17 cellular contexts compared by ENCODE assay signal in genomic region chr7:81600608-81601007, GRCh38.
A peak's percentile ranks its signal among the peaks of the same experiment; 100 is the strongest.
DNase-seq lines count a peak whose midpoint lies in the region; ATAC-seq, FAIRE-seq and TF ChIP-seq lines count a peak whose summit lies in the region.
"Had no signal": no experiment of that assay in that cellular context is flagged by ENCODE, and none has a peak within 500 bp of the region (broad histone marks: within the 10 kb centered on the region; RNA-seq: fewer than 3 reads in every experiment).

No MANE protein-coding gene starts in this region.

- peaks cover 3% of the 10 kb centered on the region for H3F3A ChIP-seq in SK-N-SH (replicated peaks; ENCODE audit: insufficient read depth)

- TF ChIP-seq CTCF in SK-N-SH (IDR thresholded peaks at IDR 0.05), result no peak
- no peak for TF ChIP-seq CTCF in epithelial cell of esophagus (IDR thresholded peaks at IDR 0.05; ENCODE audit: insufficient read depth, low read depth, low read length, missing control alignments)
- no peak for TF ChIP-seq CTCF in osteoblast (IDR thresholded peaks at IDR 0.05; ENCODE audit: extremely low read depth, low read depth, low read length)
- TF ChIP-seq CTCF in CD4-positive, alpha-beta T cell (IDR thresholded peaks at IDR 0.05), result no peak
- TF ChIP-seq CTCF in D721Med (IDR thresholded peaks at IDR 0.05; ENCODE audit: insufficient read depth, missing control alignments), result no peak

- H3K4me1 Mint-ChIP-seq in CD4-positive, alpha-beta T cell (ENCODE audit: low read depth), result no peaks in the 10 kb centered on the region
- H3K4me1 Mint-ChIP-seq: activated naive CD4-positive, alpha-beta T cell treated with anti-CD3 and anti-CD28 coated beads, Interleukin-2, amount 10 ng/mL, durations not matched to agents 7 days and 5 days; neural progenitor cell; T-cell had no signal

- DNase-seq in EL, result peak; percentile 21
- no peak for DNase-seq in SK-N-SH
- DNase-seq in epithelial cell of esophagus (ENCODE audit: low read depth), result peak; percentile 11
- DNase-seq in osteoblast (ENCODE audit: insufficient read length, low spot score, missing footprints), result peak; percentile 76
- no peak for DNase-seq in CD4-positive, alpha-beta T cell
- no peak for DNase-seq in substantia nigra (lab: John Stamatoyannopoulos, UW)
- no peak for DNase-seq in D721Med (ENCODE audit: insufficient read length, low spot score)
- no peak for DNase-seq in DMS153 (lab: John Stamatoyannopoulos, UW)
- DNase-seq: activated CD4-positive, alpha-beta T cell treated with anti-CD3 and anti-CD28 coated beads, Interleukin-2, amount 50 U/mL, for 48 hours; activated naive CD4-positive, alpha-beta T cell treated with anti-CD3 and anti-CD28 coated beads, Interleukin-2, amount 10 ng/mL, durations not matched to agents 7 days and 5 days; C1 segment of cervical spinal cord; NCI-H446; NK-92 treated with Interleukin-12 subunit alpha and Interleukin-12 subunit beta, amount 100 ng/mL, for 24 hours; T-cell had no signal

- no peak for ATAC-seq in CD4-positive, alpha-beta T cell (ENCODE audit: poor library complexity)
- ATAC-seq: esophagus mucosa, T-cell had no signal

- H3K9me3 Mint-ChIP-seq in CD4-positive, alpha-beta T cell, result no peaks in the 10 kb centered on the region
- H3K9me3 Mint-ChIP-seq: activated naive CD4-positive, alpha-beta T cell treated with anti-CD3 and anti-CD28 coated beads, Interleukin-2, amount 10 ng/mL, durations not matched to agents 7 days and 5 days; neural progenitor cell had no signal

- H3K79me2 ChIP-seq in SK-N-SH (ENCODE audit: insufficient read depth) (no peaks in the 10 kb centered on the region), osteoblast (ENCODE audit: insufficient read depth, low read length) (no peaks in the 10 kb centered on the region)

- H3K27me3 ChIP-seq in SK-N-SH (ENCODE audit: insufficient read depth) (no peaks in the 10 kb centered on the region), osteoblast (ENCODE audit: insufficient read depth, low read length) (no peaks in the 10 kb centered on the region)
- H3K27me3 ChIP-seq in CD4-positive, alpha-beta T cell (ENCODE audit: control insufficient read depth, insufficient read depth, low read length), result no peaks in the 10 kb centered on the region
- H3K27me3 ChIP-seq: neural progenitor cell had no signal

- no peak for TF ChIP-seq RAD21 in SK-N-SH (IDR thresholded peaks at IDR 0.05; ENCODE audit: low read length)

- H3K9me2 ChIP-seq in SK-N-SH, result no peaks in the 10 kb centered on the region

- peak overlapping the region in 1 of 2 experiments; percentile 66; a peak in 2 of 4 replicates for H3K27ac ChIP-seq in SK-N-SH (ENCODE audit: low read depth in 2 of 2, low read length in 1 of 2)
- peak overlapping the region; percentile 54 for H3K27ac ChIP-seq in osteoblast (ENCODE audit: low read depth, low read length)
- H3K27ac ChIP-seq in CD4-positive, alpha-beta T cell (ENCODE audit: low read depth, low read length), result no peak overlapping the region
- no peak overlapping the region for H3K27ac ChIP-seq in substantia nigra (ENCODE audit: low read depth, low read length, poor library complexity, severe bottlenecking)
- H3K27ac ChIP-seq: neural progenitor cell had no signal

- H3K9me3 ChIP-seq in SK-N-SH, result no peaks in the 10 kb centered on the region
- H3K9me3 ChIP-seq in osteoblast (ENCODE audit: low read depth, low read length), result no peaks in the 10 kb centered on the region
- no peaks in the 10 kb centered on the region for H3K9me3 ChIP-seq in CD4-positive, alpha-beta T cell (ENCODE audit: control insufficient read depth, low read length)

- no peaks in the 10 kb centered on the region for H3K36me3 Mint-ChIP-seq in CD4-positive, alpha-beta T cell (ENCODE audit: low read depth)
- H3K36me3 Mint-ChIP-seq: activated naive CD4-positive, alpha-beta T cell treated with anti-CD3 and anti-CD28 coated beads, Interleukin-2, amount 10 ng/mL, durations not matched to agents 7 days and 5 days; neural progenitor cell; T-cell had no signal

- no peaks in the 10 kb centered on the region for H3K36me3 ChIP-seq in SK-N-SH (replicated peaks in 1 of 2; ENCODE audit: control insufficient read depth in 1 of 2, insufficient read depth in 2 of 2, low read length in 1 of 2)
- no peaks in the 10 kb centered on the region for H3K36me3 ChIP-seq in osteoblast (ENCODE audit: insufficient read depth, low read length)
- H3K36me3 ChIP-seq: neural progenitor cell had no signal

- H3K27me3 Mint-ChIP-seq in CD4-positive, alpha-beta T cell, result no peaks in the 10 kb centered on the region
- H3K27me3 Mint-ChIP-seq: activated naive CD4-positive, alpha-beta T cell treated with anti-CD3 and anti-CD28 coated beads, Interleukin-2, amount 10 ng/mL, durations not matched to agents 7 days and 5 days; T-cell had no signal

- H3K27ac Mint-ChIP-seq in CD4-positive, alpha-beta T cell, result no peak overlapping the region
- H3K27ac Mint-ChIP-seq: activated naive CD4-positive, alpha-beta T cell treated with anti-CD3 and anti-CD28 coated beads, Interleukin-2, amount 10 ng/mL, durations not matched to agents 7 days and 5 days; neural progenitor cell; T-cell had no signal

- CTCF ChIA-PET in SK-N-SH (lab: Yijun Ruan, JAX), result no interaction called here
- CTCF ChIA-PET in CD4-positive, alpha-beta T cell (lab: Charles Lee), result no interaction called here

- H2AFZ ChIP-seq in SK-N-SH (ENCODE audit: low read depth) (no peak overlapping the region), osteoblast (ENCODE audit: low read length) (no peak overlapping the region)
- H2AFZ ChIP-seq: neural progenitor cell had no signal

- H3K4me3 Mint-ChIP-seq in CD4-positive, alpha-beta T cell, result no peak overlapping the region
- H3K4me3 Mint-ChIP-seq: activated naive CD4-positive, alpha-beta T cell treated with anti-CD3 and anti-CD28 coated beads, Interleukin-2, amount 10 ng/mL, durations not matched to agents 7 days and 5 days; neural progenitor cell; T-cell had no signal

- whole genome bisulfite sequencing in SK-N-SH (ENCODE audit: low lambda C conversion rate), result 26% methylated on average over 2 of the region's 2 CpGs

- no peak for FAIRE-seq in D721Med (lab: Jason Lieb, UNC)
- FAIRE-seq: bronchial epithelial cell had no signal

- no peak overlapping the region for H3K4me3 ChIP-seq in SK-N-SH (ENCODE audit: low read depth in 2 of 2, low read length in 1 of 2)
- no peak overlapping the region for H3K4me3 ChIP-seq in epithelial cell of esophagus (ENCODE audit: low read length)
- no peak overlapping the region for H3K4me3 ChIP-seq in osteoblast (ENCODE audit: insufficient read depth, low read length)
- H3K4me3 ChIP-seq: neural progenitor cell had no signal

- no peak overlapping the region for H3K9ac ChIP-seq in SK-N-SH
- H3K9ac ChIP-seq: neural progenitor cell had no signal

- H3K4me2 ChIP-seq in SK-N-SH, result peak overlapping the region; percentile 18; the same call in 1 of the 2 replicates
- no peak overlapping the region for H3K4me2 ChIP-seq in osteoblast (ENCODE audit: insufficient read depth, low read length)
- H3K4me2 ChIP-seq: neural progenitor cell had no signal

- POLR2A ChIA-PET in SK-N-SH (lab: Yijun Ruan, JAX), result no interaction called here
- POLR2A ChIA-PET in CD4-positive, alpha-beta T cell (lab: Charles Lee), result no interaction called here

- H4K20me1 ChIP-seq in SK-N-SH (ENCODE audit: insufficient read depth) (no peaks in the 10 kb centered on the region), osteoblast (ENCODE audit: insufficient read depth, low read length) (no peaks in the 10 kb centered on the region)

- TF ChIP-seq EP300 in SK-N-SH (IDR thresholded peaks at IDR 0.05; ENCODE audit: borderline replicate concordance in 1 of 2, low read depth in 1 of 2, low read length in 1 of 2), result peak; percentile 66 to 81; a peak in 3 of 4 replicates

- H3K4me1 ChIP-seq in SK-N-SH (ENCODE audit: control insufficient read depth in 1 of 2, insufficient read depth in 2 of 2, low read depth in 1 of 2, low read length in 1 of 2) (peaks cover 0 to 11% of the 10 kb centered on the region in 2 experiments; a peak in 2 of 4 replicates), osteoblast (ENCODE audit: insufficient read depth, low read length) (peaks cover 56% of the 10 kb centered on the region)
- H3K4me1 ChIP-seq: neural progenitor cell had no signal

- intact Hi-C loops in CD4-positive, alpha-beta T cell (cut with DNase I, micrococcal nuclease), result no loop called here

TF ChIP-seq in SK-N-SH, 30 proteins besides CTCF, POLR2A, EP300 and RAD21 (continues in another document):
- TF ChIP-seq GATA2 (CRISPR knock-in tag; IDR thresholded peaks at IDR 0.05), result no peak
- no peak for TF ChIP-seq SMC3 (IDR thresholded peaks at IDR 0.05; ENCODE audit: low read depth, low read length)
- TF ChIP-seq REST (IDR thresholded peaks at IDR 0.05; ENCODE audit: low read depth, low read length), result no peak
- TF ChIP-seq IRF3 (IDR thresholded peaks at IDR 0.05; ENCODE audit: low read depth, low read length), result no peak

Comparison
In these comparisons a context has a peak if more than half of its experiments do, and no peak if none do; other contexts are left out.
1. DNase-seq: peak in EL (single experiment), epithelial cell of esophagus (single experiment) and osteoblast (single experiment); none in SK-N-SH (single experiment), CD4-positive, alpha-beta T cell (0 of 10), substantia nigra (0 of 49), D721Med (single experiment) and DMS153 (single experiment).